Comparison of ENCODE assay signal across 12 cellular contexts in genomic region chr4:53003959-53004358, GRCh38.
"Had no signal": no experiment of that assay in that cellular context is flagged by ENCODE, and none has a peak within 500 bp of the region (broad histone marks: within the 10 kb centered on the region; RNA-seq: fewer than 3 reads in every experiment).

No MANE protein-coding gene starts in this region.

- H3K9me3 Mint-ChIP-seq: activated T-cell treated with anti-CD3 and anti-CD28 coated beads, Interleukin-2, amount 50 U/mL, for 24 hours had no signal

- H3K4me1 Mint-ChIP-seq: stimulated activated memory B cell treated with anti-CD40 and anti-IgM and Interleukin-4, amounts not matched to agents 10 μg/mL and 1 μg/mL and 100 μg/mL, for 72 hours had no signal

- ATAC-seq: body of pancreas; stimulated activated memory B cell treated with anti-CD40 and anti-IgM and Interleukin-4, amounts not matched to agents 10 μg/mL and 1 μg/mL and 100 μg/mL, for 72 hours had no signal

- H3K27ac Mint-ChIP-seq: activated CD4-positive, alpha-beta memory T cell treated with anti-CD3 and anti-CD28 coated beads for 36 hours; activated T-cell treated with anti-CD3 and anti-CD28 coated beads, Interleukin-2, amount 50 U/mL, for 24 hours; naive B cell; stimulated activated memory B cell treated with anti-CD40 and anti-IgM and Interleukin-4, amounts not matched to agents 10 μg/mL and 1 μg/mL and 100 μg/mL, for 72 hours had no signal

- H3K27me3 Mint-ChIP-seq: activated CD4-positive, alpha-beta memory T cell treated with anti-CD3 and anti-CD28 coated beads for 36 hours; activated T-cell treated with anti-CD3 and anti-CD28 coated beads, Interleukin-2, amount 50 U/mL, for 24 hours; naive B cell; stimulated activated memory B cell treated with anti-CD40 and anti-IgM and Interleukin-4, amounts not matched to agents 10 μg/mL and 1 μg/mL and 100 μg/mL, for 72 hours had no signal

- H3K4me3 Mint-ChIP-seq: activated CD4-positive, alpha-beta memory T cell treated with anti-CD3 and anti-CD28 coated beads for 36 hours; activated T-cell treated with anti-CD3 and anti-CD28 coated beads, Interleukin-2, amount 50 U/mL, for 24 hours; naive B cell; stimulated activated memory B cell treated with anti-CD40 and anti-IgM and Interleukin-4, amounts not matched to agents 10 μg/mL and 1 μg/mL and 100 μg/mL, for 72 hours had no signal

- DNase-seq: activated CD4-positive, alpha-beta memory T cell treated with anti-CD3 and anti-CD28 coated beads for 36 hours; activated effector memory CD4-positive, alpha-beta T cell treated with Interleukin-2 at 50 U/mL for 16 hours; activated naive CD4-positive, alpha-beta T cell treated with anti-CD3 and anti-CD28 coated beads, Interleukin-2, amount 50 U/mL, for 16 hours; activated T-cell treated with anti-CD3 and anti-CD28 coated beads, Interleukin-2, amount 50 U/mL, for 24 hours; body of pancreas; central memory CD4-positive, alpha-beta T cell; naive B cell; posterior cingulate gyrus; stimulated activated CD4-positive, alpha-beta T cell treated with anti-CD3 and anti-CD28 coated beads, Interleukin-2, amount 100 ng/mL, for 48 hours; tibial artery; WERI-Rb-1 had no signal
